16 cellular contexts compared by ENCODE assay signal in the genomic region with DNA sequence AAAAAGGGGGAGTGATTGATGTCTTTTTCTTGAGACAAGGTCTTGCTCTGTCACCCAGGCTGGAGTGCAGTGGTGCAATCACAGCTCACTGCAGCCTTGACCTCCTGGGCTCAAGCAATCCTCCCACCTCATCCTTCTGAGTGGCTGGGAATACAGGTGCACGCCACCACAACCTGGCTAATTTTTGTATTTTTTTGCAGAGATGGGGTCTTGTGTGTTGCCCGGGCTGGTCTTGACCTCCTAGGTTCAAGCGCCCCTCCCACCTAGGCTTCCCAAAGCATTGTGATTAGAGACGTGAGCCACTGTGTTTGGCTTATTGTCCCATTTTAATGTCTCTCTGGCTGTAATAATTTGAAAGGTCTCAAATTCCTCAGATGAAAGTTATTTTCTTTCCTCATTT.
"Had no signal": no experiment of that assay in that cellular context is flagged by ENCODE, and none has a peak within 500 bp of the region (broad histone marks: within the 10 kb centered on the region; RNA-seq: fewer than 3 reads in every experiment).

No MANE protein-coding gene starts in this region.

- H3K27me3 ChIP-seq: brain microvascular endothelial cell, cardiac muscle cell, Peyer's patch, SJCRH30 had no signal

- H3K27me3 Mint-ChIP-seq: activated CD4-positive, alpha-beta memory T cell treated with anti-CD3 and anti-CD28 coated beads, Interleukin-2, amount 10 ng/mL, durations not matched to agents 7 days and 5 days; activated CD4-positive, alpha-beta T cell treated with anti-CD3 and anti-CD28 coated beads for 36 hours; activated naive CD4-positive, alpha-beta T cell treated with anti-CD3 and anti-CD28 coated beads, Interleukin-2, amount 10 ng/mL, durations not matched to agents 7 days and 5 days; activated naive CD8-positive, alpha-beta T cell treated with anti-CD3 and anti-CD28 coated beads for 36 hours had no signal

- H3K9ac ChIP-seq: SK-N-SH had no signal

- H3K4me3 Mint-ChIP-seq: activated B cell treated with CpG ODN at 0.5 μM for 24 hours; activated CD4-positive, alpha-beta memory T cell treated with anti-CD3 and anti-CD28 coated beads, Interleukin-2, amount 10 ng/mL, durations not matched to agents 7 days and 5 days; activated CD4-positive, alpha-beta T cell treated with anti-CD3 and anti-CD28 coated beads for 36 hours; activated naive CD4-positive, alpha-beta T cell treated with anti-CD3 and anti-CD28 coated beads, Interleukin-2, amount 10 ng/mL, durations not matched to agents 7 days and 5 days; activated naive CD8-positive, alpha-beta T cell treated with anti-CD3 and anti-CD28 coated beads for 36 hours; activated T-cell treated with anti-CD3 and anti-CD28 coated beads, Interleukin-2, amount 50 U/mL, for 72 hours had no signal

- H3K36me3 ChIP-seq: cardiac muscle cell had no signal

- H3K4me1 ChIP-seq: SJCRH30 had no signal

- H3K27ac ChIP-seq: brain microvascular endothelial cell, cardiac muscle cell, Peyer's patch, RWPE1, SJCRH30 had no signal

- H3K4me3 ChIP-seq: cardiac muscle cell, Peyer's patch, SJCRH30 had no signal

- H3K4me2 ChIP-seq: SK-N-SH had no signal

- H3K27ac Mint-ChIP-seq: activated B cell treated with CpG ODN at 0.5 μM for 24 hours; activated CD4-positive, alpha-beta T cell treated with anti-CD3 and anti-CD28 coated beads for 36 hours; activated T-helper 2 cell treated with anti-CD3 and anti-CD28 coated beads, Interferon-gamma antibody, Interleukin-2, Interleukin-4, amounts not matched to agents 10 μg/mL and 5 μg/mL and 100 μg/mL, durations not matched to agents 14 hours and 24 hours and 36 hours had no signal

- H3K9me3 Mint-ChIP-seq: activated B cell treated with CpG ODN at 0.5 μM for 24 hours; activated CD4-positive, alpha-beta memory T cell treated with anti-CD3 and anti-CD28 coated beads, Interleukin-2, amount 10 ng/mL, durations not matched to agents 7 days and 5 days; activated naive CD4-positive, alpha-beta T cell treated with anti-CD3 and anti-CD28 coated beads, Interleukin-2, amount 10 ng/mL, durations not matched to agents 7 days and 5 days; activated naive CD8-positive, alpha-beta T cell treated with anti-CD3 and anti-CD28 coated beads for 36 hours; activated T-cell treated with anti-CD3 and anti-CD28 coated beads, Interleukin-2, amount 50 U/mL, for 72 hours; activated T-helper 2 cell treated with anti-CD3 and anti-CD28 coated beads, Interferon-gamma antibody, Interleukin-2, Interleukin-4, amounts not matched to agents 10 μg/mL and 5 μg/mL and 100 μg/mL, durations not matched to agents 14 hours and 24 hours and 36 hours had no signal

- DNase-seq: NCI-H187 treated with DMSO at 0.1 percent for 48 hours, NCI-H2227 treated with DMSO at 0.1 percent for 48 hours, NCI-H510A had no signal

- H3K9me3 ChIP-seq: Peyer's patch, SJCRH30, SK-N-SH had no signal
